In genomic region chr9:134634190-134634589, GRCh38 we compare ENCODE assay signal across 27 cellular contexts. TPM values are rescaled to one million over a fixed set of nuclear protein-coding genes. Genes with fewer than 3 reads are reported as not detected.
DNase-seq lines count a peak whose midpoint lies in the region; ATAC-seq and TF ChIP-seq lines count a peak whose summit lies in the region.
"Had no signal": no experiment of that assay in that cellular context is flagged by ENCODE, and none has a peak within 500 bp of the region (broad histone marks: within the 10 kb centered on the region; RNA-seq: fewer than 3 reads in every experiment).

No MANE protein-coding gene starts in this region.

- no peaks in the 10 kb centered on the region for H3K27me3 ChIP-seq in trophoblast cell (ENCODE audit: insufficient read depth, low read length)
- H3K27me3 ChIP-seq: pancreas, tibial nerve had no signal

- intact Hi-C loops in natural killer cell (cut with micrococcal nuclease), result no loop called here

- H3K36me3 ChIP-seq in trophoblast cell (ENCODE audit: control insufficient read depth in 1 of 2, insufficient read depth in 2 of 2, low read length in 2 of 2), result no peaks in the 10 kb centered on the region
- H3K36me3 ChIP-seq: pancreas, tibial nerve had no signal

- WGBS in trophoblast cell (ENCODE audit: extremely low coverage, insufficient coverage, insufficient read length), result no CpG with 5 or more reads among the region's 9 CpGs

- H3K27me3 Mint-ChIP-seq in natural killer cell treated with Interleukin-12 subunit alpha and Interleukin-12 subunit beta and Interleukin-15 and Interleukin-18, amount 100 ng/mL, for 72 hours, result no peaks in the 10 kb centered on the region
- H3K27me3 Mint-ChIP-seq in natural killer cell (ENCODE audit: low read depth in 2 of 2), result no peaks in the 10 kb centered on the region
- peaks cover 18% of the 10 kb centered on the region for H3K27me3 Mint-ChIP-seq in glutamatergic neuron (ENCODE audit: unreplicated experiment)
- H3K27me3 Mint-ChIP-seq in activated T-helper 17 cell treated with anti-CD3 and anti-CD28 coated beads, Interleukin-2, amount 50 U/mL, for 72 hours, result peaks cover 3% of the 10 kb centered on the region
- H3K27me3 Mint-ChIP-seq: activated CD8-positive, alpha-beta memory T cell treated with anti-CD3 and anti-CD28 coated beads, Interleukin-2, amount 10 ng/mL, durations not matched to agents 7 days and 5 days; activated naive CD8-positive, alpha-beta T cell had no signal

- H3K79me1 ChIP-seq in trophoblast cell (ENCODE audit: low read length), result no peaks in the 10 kb centered on the region

- no peak overlapping the region for H3K18ac ChIP-seq in trophoblast cell (ENCODE audit: low read length)

- H4K12ac ChIP-seq in trophoblast cell (ENCODE audit: low read depth, low read length), result no peak overlapping the region

- no peak overlapping the region for H3K4me3 Mint-ChIP-seq in natural killer cell treated with Interleukin-12 subunit alpha and Interleukin-12 subunit beta and Interleukin-15 and Interleukin-18, amount 100 ng/mL, for 72 hours
- H3K4me3 Mint-ChIP-seq in natural killer cell, result no peak overlapping the region
- H3K4me3 Mint-ChIP-seq in glutamatergic neuron (ENCODE audit: unreplicated experiment), result no peak overlapping the region
- H3K4me3 Mint-ChIP-seq in activated T-helper 17 cell treated with anti-CD3 and anti-CD28 coated beads, Interleukin-2, amount 50 U/mL, for 72 hours, result no peak overlapping the region
- H3K4me3 Mint-ChIP-seq: activated CD8-positive, alpha-beta memory T cell treated with anti-CD3 and anti-CD28 coated beads, Interleukin-2, amount 10 ng/mL, durations not matched to agents 7 days and 5 days; activated naive CD8-positive, alpha-beta T cell; nephron had no signal

- H2BK12ac ChIP-seq in trophoblast cell (ENCODE audit: low read length), result no peak overlapping the region

- H3K79me2 ChIP-seq in trophoblast cell (ENCODE audit: control insufficient read depth, insufficient read depth, low read length, poor library complexity), result no peaks in the 10 kb centered on the region

- H3K23ac ChIP-seq in trophoblast cell (ENCODE audit: low read length), result no peak overlapping the region

- H4K91ac ChIP-seq in trophoblast cell (ENCODE audit: low read depth, low read length), result peak overlapping the region; percentile 0

- no peak overlapping the region for H2BK120ac ChIP-seq in trophoblast cell (ENCODE audit: insufficient read depth, low read length, poor library complexity)

- H3K4me2 ChIP-seq in trophoblast cell (ENCODE audit: low read length), result no peak overlapping the region

- no peak overlapping the region for H2AFZ ChIP-seq in trophoblast cell (ENCODE audit: insufficient read depth, low read length, poor library complexity)

- no peaks in the 10 kb centered on the region for H3K9me3 Mint-ChIP-seq in natural killer cell treated with Interleukin-12 subunit alpha and Interleukin-12 subunit beta and Interleukin-15 and Interleukin-18, amount 100 ng/mL, for 72 hours
- H3K9me3 Mint-ChIP-seq in natural killer cell, result no peaks in the 10 kb centered on the region
- H3K9me3 Mint-ChIP-seq in glutamatergic neuron (ENCODE audit: unreplicated experiment), result peaks cover 5% of the 10 kb centered on the region
- no peaks in the 10 kb centered on the region for H3K9me3 Mint-ChIP-seq in activated T-helper 17 cell treated with anti-CD3 and anti-CD28 coated beads, Interleukin-2, amount 50 U/mL, for 72 hours
- H3K9me3 Mint-ChIP-seq: nephron had no signal

- no peaks in the 10 kb centered on the region for H3K36me3 Mint-ChIP-seq in natural killer cell treated with Interleukin-12 subunit alpha and Interleukin-12 subunit beta and Interleukin-15 and Interleukin-18, amount 100 ng/mL, for 72 hours
- no peaks in the 10 kb centered on the region for H3K36me3 Mint-ChIP-seq in natural killer cell
- H3K36me3 Mint-ChIP-seq in glutamatergic neuron (ENCODE audit: unreplicated experiment), result no peaks in the 10 kb centered on the region
- no peaks in the 10 kb centered on the region for H3K36me3 Mint-ChIP-seq in activated T-helper 17 cell treated with anti-CD3 and anti-CD28 coated beads, Interleukin-2, amount 50 U/mL, for 72 hours (ENCODE audit: low read depth)
- H3K36me3 Mint-ChIP-seq: activated CD8-positive, alpha-beta memory T cell treated with anti-CD3 and anti-CD28 coated beads, Interleukin-2, amount 10 ng/mL, durations not matched to agents 7 days and 5 days; activated naive CD8-positive, alpha-beta T cell had no signal

- no peak overlapping the region for H3K9ac ChIP-seq in trophoblast cell (ENCODE audit: low read length)

- no peak for TF ChIP-seq CTCF in natural killer cell (IDR thresholded peaks at IDR 0.05)
- no peak for TF ChIP-seq CTCF in glutamatergic neuron (IDR thresholded peaks at IDR 0.05; ENCODE audit: partially characterized antibody, unreplicated experiment)

- peaks cover 2% of the 10 kb centered on the region for H3K9me3 ChIP-seq in trophoblast cell (ENCODE audit: insufficient read depth, low read depth, low read length)
- H3K9me3 ChIP-seq: pancreas, tibial nerve had no signal

- H2BK5ac ChIP-seq in trophoblast cell (ENCODE audit: low read depth, low read length, poor library complexity), result no peak overlapping the region

- no peak overlapping the region for H3K14ac ChIP-seq in trophoblast cell (ENCODE audit: low read length)

- no peak overlapping the region for H3K27ac ChIP-seq in trophoblast cell (ENCODE audit: low read depth, low read length)
- H3K27ac ChIP-seq: C4-2B, epithelial cell of prostate, pancreas, SK-N-MC, tibial nerve had no signal

- no peak overlapping the region for H3K4ac ChIP-seq in trophoblast cell (ENCODE audit: low read depth, low read length)

- no peak overlapping the region for H3K4me3 ChIP-seq in trophoblast cell (ENCODE audit: low read depth, low read length)
- H3K4me3 ChIP-seq: lung, pancreas, SK-N-MC, tibial nerve had no signal

- peaks cover 13 to 15% of the 10 kb centered on the region in 2 experiments for H3K4me1 ChIP-seq in trophoblast cell (ENCODE audit: control insufficient read depth in 1 of 2, insufficient read depth in 2 of 2, low read length in 2 of 2)
- H3K4me1 ChIP-seq: pancreas had no signal

- H3K27ac Mint-ChIP-seq in natural killer cell treated with Interleukin-12 subunit alpha and Interleukin-12 subunit beta and Interleukin-15 and Interleukin-18, amount 100 ng/mL, for 72 hours, result no peak overlapping the region
- H3K27ac Mint-ChIP-seq in natural killer cell (no peak overlapping the region), glutamatergic neuron (ENCODE audit: unreplicated experiment) (no peak overlapping the region)
- H3K27ac Mint-ChIP-seq in activated T-helper 17 cell treated with anti-CD3 and anti-CD28 coated beads, Interleukin-2, amount 50 U/mL, for 72 hours, result no peak overlapping the region
- H3K27ac Mint-ChIP-seq: activated CD8-positive, alpha-beta memory T cell treated with anti-CD3 and anti-CD28 coated beads, Interleukin-2, amount 10 ng/mL, durations not matched to agents 7 days and 5 days; activated naive CD8-positive, alpha-beta T cell had no signal

- H3K4me1 Mint-ChIP-seq in natural killer cell treated with Interleukin-12 subunit alpha and Interleukin-12 subunit beta and Interleukin-15 and Interleukin-18, amount 100 ng/mL, for 72 hours (ENCODE audit: low read depth in 2 of 2), result no peaks in the 10 kb centered on the region
- no peaks in the 10 kb centered on the region for H3K4me1 Mint-ChIP-seq in natural killer cell
- peaks cover 2% of the 10 kb centered on the region for H3K4me1 Mint-ChIP-seq in glutamatergic neuron (ENCODE audit: low read depth, unreplicated experiment)
- no peaks in the 10 kb centered on the region for H3K4me1 Mint-ChIP-seq in activated T-helper 17 cell treated with anti-CD3 and anti-CD28 coated beads, Interleukin-2, amount 50 U/mL, for 72 hours
- H3K4me1 Mint-ChIP-seq: activated CD8-positive, alpha-beta memory T cell treated with anti-CD3 and anti-CD28 coated beads, Interleukin-2, amount 10 ng/mL, durations not matched to agents 7 days and 5 days had no signal

- no peak overlapping the region for H2AK5ac ChIP-seq in trophoblast cell (ENCODE audit: low read length)

- peak; percentile 44 for DNase-seq in natural killer cell treated with Interleukin-12 subunit alpha and Interleukin-12 subunit beta and Interleukin-15 and Interleukin-18, amount 100 ng/mL, for 72 hours (ENCODE audit: low spot score)
- no peak for DNase-seq in natural killer cell
- DNase-seq in glutamatergic neuron, result peak; percentile 9
- no peak for DNase-seq in trophoblast cell
- DNase-seq in iPS-NIHi7 (ENCODE audit: extremely low spot score), result no peak
- DNase-seq in NCI-H128 (lab: John Stamatoyannopoulos, UW; ENCODE audit: unreplicated experiment), result no peak
- DNase-seq: activated CD4-positive, CD25-positive, alpha-beta regulatory T cell; activated CD8-positive, alpha-beta memory T cell treated with anti-CD3 and anti-CD28 coated beads, Interleukin-2, amount 10 ng/mL, durations not matched to agents 7 days and 5 days; anterior cingulate cortex; DMS79; effector memory CD4-positive, alpha-beta T cell; KG1; NCI-H1105; NCI-H187 treated with DMSO at 0.1 percent for 48 hours; NCI-H2171 treated with DMSO at 0.1 percent for 48 hours; NCI-H510A; stimulated activated CD4-positive, alpha-beta T cell treated with anti-CD3 and anti-CD28 coated beads, Interleukin-2, amount 100 ng/mL, for 24 hours had no signal

- H4K8ac ChIP-seq in trophoblast cell (ENCODE audit: low read depth, low read length), result no peak overlapping the region

- no peak for ATAC-seq in natural killer cell treated with Interleukin-12 subunit alpha and Interleukin-12 subunit beta and Interleukin-15 and Interleukin-18, amount 100 ng/mL, for 72 hours
- no peak for ATAC-seq in natural killer cell
- ATAC-seq in activated T-helper 17 cell treated with anti-CD3 and anti-CD28 coated beads, Interleukin-2, amount 50 U/mL, for 72 hours (replicated peaks), result no peak
- ATAC-seq: activated CD8-positive, alpha-beta memory T cell treated with anti-CD3 and anti-CD28 coated beads, Interleukin-2, amount 10 ng/mL, durations not matched to agents 7 days and 5 days; pancreas had no signal

RNA-seq across cellular contexts. Expression of gene COL5A1, which starts 7.4 kb away (rescaled TPM):
- not detected for total RNA-seq in natural killer cell treated with Interleukin-12 subunit alpha and Interleukin-12 subunit beta and Interleukin-15 and Interleukin-18, amount 100 ng/mL, for 72 hours
- total RNA-seq in natural killer cell (under 1 TPM; 0.11 to 0.28 (median 0.23) TPM), glutamatergic neuron (ENCODE audit: unreplicated experiment) (28.9 TPM)
- 431 and 476 TPM in 2 replicates for polyA plus RNA-seq in trophoblast cell (2013)
- 1 to 10 TPM in 1 of 2 donors, under 1 TPM in 1; 0.50 to 1.3 TPM for total RNA-seq in activated T-helper 17 cell treated with anti-CD3 and anti-CD28 coated beads, Interleukin-2, amount 50 U/mL, for 72 hours
- total RNA-seq: MCF 10A had no signal

Comparison
In these comparisons a context has a peak if more than half of its experiments do, and no peak if none do; other contexts are left out.
1. DNase-seq: peak in natural killer cell treated with Interleukin-12 subunit alpha and Interleukin-12 subunit beta and Interleukin-15 and Interleukin-18, amount 100 ng/mL, for 72 hours (single experiment) and glutamatergic neuron (single experiment); none in natural killer cell (single experiment), trophoblast cell (0 of 2), iPS-NIHi7 (single experiment) and NCI-H128 (single experiment).
2. RNA of gene COL5A1, which starts 7.4 kb away (total RNA-seq): 28.9 TPM in glutamatergic neuron (single experiment); 0.50 to 1.3 TPM in activated T-helper 17 cell treated with anti-CD3 and anti-CD28 coated beads, Interleukin-2, amount 50 U/mL, for 72 hours, 0.11 to 0.28 TPM in natural killer cell and not detected in natural killer cell treated with Interleukin-12 subunit alpha and Interleukin-12 subunit beta and Interleukin-15 and Interleukin-18, amount 100 ng/mL, for 72 hours; every median in the first group is over 10 times any median in the second.